8 cellular contexts compared by ENCODE assay signal in the genomic region with DNA sequence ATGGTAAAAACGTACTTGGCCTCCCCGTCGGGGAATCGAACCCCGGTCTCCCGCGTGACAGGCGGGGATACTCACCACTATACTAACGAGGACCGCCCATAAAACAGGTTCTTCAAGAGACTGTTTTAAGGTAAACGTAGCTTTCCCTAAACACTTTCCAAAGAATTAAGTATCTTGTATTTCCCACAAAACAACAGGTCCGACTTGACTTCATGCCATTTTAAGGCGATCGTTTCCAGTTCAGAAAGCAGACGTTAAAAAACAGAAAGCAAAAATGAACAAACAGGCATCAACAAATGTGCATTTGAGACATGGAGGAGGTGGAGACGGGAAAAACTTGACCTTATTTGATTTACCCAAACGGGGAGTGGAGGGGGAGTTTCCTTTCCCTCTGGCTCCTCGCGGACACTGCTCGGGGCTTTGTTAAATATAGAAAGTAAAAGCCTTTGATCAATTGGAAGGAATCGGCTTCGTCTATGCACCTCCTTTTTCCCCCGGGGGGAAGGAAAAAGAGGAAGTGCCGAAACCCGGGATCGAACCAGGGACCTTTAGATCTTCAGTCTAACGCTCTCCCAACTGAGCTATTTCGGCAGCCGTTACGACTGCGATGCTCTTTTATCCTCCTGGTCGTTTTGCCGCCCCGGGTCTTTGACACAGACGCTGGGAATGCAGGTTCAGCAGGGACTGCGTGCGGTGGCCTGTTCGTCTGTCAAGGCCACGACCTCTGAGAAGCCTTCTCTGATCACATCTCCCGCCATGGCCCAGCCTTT. TPM values are rescaled to one million over a fixed set of nuclear protein-coding genes. Genes with fewer than 3 reads are reported as not detected.
DNase-seq lines count a peak whose midpoint lies in the region; ATAC-seq and TF ChIP-seq lines count a peak whose summit lies in the region.

No MANE protein-coding gene starts in this region.

- H3K4me1 ChIP-seq in neuron (ENCODE audit: insufficient read depth, low read length), result peaks cover 6% of the 10 kb centered on the region

- H3K27me3 ChIP-seq in neuron (ENCODE audit: insufficient read depth, low read length), result no peaks in the 10 kb centered on the region

- intact Hi-C loops in CD14-positive monocyte (cut with micrococcal nuclease), result no loop called here

- H3K4me3 ChIP-seq in fibroblast of the aortic adventitia (ENCODE audit: low read depth, low read length), result peak overlapping the region; percentile 78
- H3K4me3 ChIP-seq in neuron (ENCODE audit: low read length), result peak overlapping the region; percentile 94

- H3K9me3 ChIP-seq in KOPT-K1 (ENCODE audit: insufficient read depth, low read length, poor library complexity, severe bottlenecking), result no peaks in the 10 kb centered on the region
- no peaks in the 10 kb centered on the region for H3K9me3 ChIP-seq in neuron (ENCODE audit: low read length)

- TF ChIP-seq CTCF in CD14-positive monocyte (IDR thresholded peaks at IDR 0.05), result no peak
- no peak for TF ChIP-seq CTCF in fibroblast of the aortic adventitia (IDR thresholded peaks at IDR 0.05; ENCODE audit: insufficient read depth, low read length)

- H3K9me3 Mint-ChIP-seq in CD14-positive monocyte, result peaks cover 0 to 3% (median 0%) of the 10 kb centered on the region in 7 donors
- H3K9me3 Mint-ChIP-seq in activated T-cell treated with anti-CD3 and anti-CD28 coated beads, Interleukin-2, amount 50 U/mL, for 4 hours, result no peaks in the 10 kb centered on the region

- peak overlapping the region; percentile 84 to 94 for H3K4me3 Mint-ChIP-seq in CD14-positive monocyte
- peak overlapping the region; percentile 82 for H3K4me3 Mint-ChIP-seq in activated T-cell treated with anti-CD3 and anti-CD28 coated beads, Interleukin-2, amount 50 U/mL, for 4 hours

- H3K36me3 ChIP-seq in KOPT-K1 (ENCODE audit: insufficient read depth, low read length) (no peaks in the 10 kb centered on the region), neuron (ENCODE audit: insufficient read depth, low read length) (no peaks in the 10 kb centered on the region)

- H3K27me3 Mint-ChIP-seq in CD14-positive monocyte (ENCODE audit: low read depth in 3 of 3), result peaks cover 12 to 23% (median 14%) of the 10 kb centered on the region in 3 donors
- peaks cover 4% of the 10 kb centered on the region for H3K27me3 Mint-ChIP-seq in activated T-cell treated with anti-CD3 and anti-CD28 coated beads, Interleukin-2, amount 50 U/mL, for 4 hours (ENCODE audit: low read depth)

- peak overlapping the region; percentile 85 to 95 (median 89) for H3K27ac Mint-ChIP-seq in CD14-positive monocyte

- H2AFZ ChIP-seq in neuron (ENCODE audit: low read depth, low read length), result peak overlapping the region; percentile 60

- H3K27ac ChIP-seq in KOPT-K1 (ENCODE audit: low read depth, low read length, poor library complexity, severe bottlenecking), result peak overlapping the region; percentile 46
- peak overlapping the region; percentile 96 for H3K27ac ChIP-seq in temporal lobe (ENCODE audit: low read depth, low read length)

- H3K4me1 Mint-ChIP-seq in CD14-positive monocyte, result peaks cover 29% of the 10 kb centered on the region
- H3K4me1 Mint-ChIP-seq in activated T-cell treated with anti-CD3 and anti-CD28 coated beads, Interleukin-2, amount 50 U/mL, for 4 hours (ENCODE audit: low read depth), result peaks cover 25% of the 10 kb centered on the region

- ATAC-seq in GM21576 (IDR thresholded peaks at IDR 0.05; ENCODE audit: unreplicated experiment), result peak; percentile 64
- ATAC-seq in activated T-cell treated with anti-CD3 and anti-CD28 coated beads, Interleukin-2, amount 50 U/mL, for 4 hours, result peak; percentile 89 to 90

- H3K36me3 Mint-ChIP-seq in CD14-positive monocyte, result no peaks in the 10 kb centered on the region
- peaks cover 1% of the 10 kb centered on the region for H3K36me3 Mint-ChIP-seq in activated T-cell treated with anti-CD3 and anti-CD28 coated beads, Interleukin-2, amount 50 U/mL, for 4 hours (ENCODE audit: insufficient read depth)

- DNase-seq in CD14-positive monocyte (ENCODE audit: low spot score), result peak; percentile 88
- peak; percentile 94 for DNase-seq in activated T-cell treated with anti-CD3 and anti-CD28 coated beads, Interleukin-2, amount 50 U/mL, for 4 hours
- DNase-seq in fibroblast of the aortic adventitia (ENCODE audit: low read depth), result peak; percentile 90
- no peak for DNase-seq in DMS79 (lab: John Stamatoyannopoulos, UW)

RNA-seq across cellular contexts. Expression of gene UBC, which starts 13.1 kb away (rescaled TPM):
- polyA plus RNA-seq in CD14-positive monocyte, result 1,000 to 10,000 TPM in 1 of 2 donors, 100 to 1,000 TPM in 1; 969 to 1,385 TPM
- 100 to 1,000 TPM; 856 to 923 (median 865) TPM for total RNA-seq in activated T-cell treated with anti-CD3 and anti-CD28 coated beads, Interleukin-2, amount 50 U/mL, for 4 hours
- total RNA-seq in fibroblast of the aortic adventitia (ENCODE audit: low replicate concordance) (501 and 1,400 TPM in 2 replicates), temporal lobe (846 TPM)
